Comparison of ENCODE assay signal across 17 cellular contexts in the genomic region with DNA sequence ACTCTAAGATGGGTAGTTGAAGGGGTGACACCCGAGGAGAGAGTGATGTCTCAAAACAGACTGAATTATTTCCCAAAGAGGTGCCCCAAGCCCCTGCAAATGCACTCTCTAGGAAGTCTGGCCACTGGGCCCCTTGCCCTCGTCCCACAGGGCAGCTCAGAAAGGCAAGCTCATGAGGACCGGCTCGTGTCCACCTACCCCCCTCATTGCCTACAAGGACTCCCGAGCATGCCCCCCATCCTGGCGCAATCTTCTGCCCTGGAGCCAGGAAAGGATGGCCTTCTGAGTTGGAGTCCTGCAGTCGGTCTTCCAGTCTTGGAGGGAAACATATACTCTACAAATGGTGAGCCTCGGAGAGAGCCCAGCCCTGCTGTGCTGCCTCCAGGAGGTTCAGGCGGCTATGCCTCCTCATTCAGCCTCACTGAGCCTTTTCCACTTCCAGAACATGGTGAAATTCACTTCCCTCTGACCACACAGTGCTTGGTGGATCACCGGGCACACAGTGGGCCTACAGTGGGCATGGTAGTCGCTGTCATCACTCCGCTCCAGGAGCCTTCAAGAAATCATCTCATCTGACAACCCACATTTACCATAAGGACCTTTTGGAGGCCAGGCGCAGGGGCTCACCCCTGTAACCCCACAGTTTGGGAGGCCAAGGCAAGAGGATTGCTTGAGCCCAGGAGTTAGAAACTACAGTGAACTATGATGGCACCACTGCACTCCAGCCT. TPM values are rescaled to one million over a fixed set of nuclear protein-coding genes. Genes with fewer than 3 reads are reported as not detected.
DNase-seq lines count a peak whose midpoint lies in the region; ATAC-seq and TF ChIP-seq lines count a peak whose summit lies in the region.
"Had no signal": no experiment of that assay in that cellular context is flagged by ENCODE, and none has a peak within 500 bp of the region (broad histone marks: within the 10 kb centered on the region; RNA-seq: fewer than 3 reads in every experiment).

No MANE protein-coding gene starts in this region.

- no peak overlapping the region for H3K27ac ChIP-seq in spleen

- no peak overlapping the region for H3K4me3 Mint-ChIP-seq in endothelial cell (ENCODE audit: unreplicated experiment)

- WGBS in spleen, 5 donors: 79 to 88% (median 82%) methylated on average over 12 to 13 of the region's 13 CpGs

- TF ChIP-seq POLR2A in spleen (IDR thresholded peaks at IDR 0.05): no peak

- no peak for ATAC-seq in HG03432 (IDR thresholded peaks at IDR 0.05; ENCODE audit: unreplicated experiment)
- ATAC-seq: Panc1 had no signal

- H3K4me3 ChIP-seq in spleen: no peak overlapping the region

- peaks cover 0 to 15% (median 2%) of the 10 kb centered on the region in 6 donors for H3K4me1 ChIP-seq in spleen
- H3K4me1 ChIP-seq: Caco-2 had no signal

- H3K36me3 ChIP-seq in spleen: no peaks in the 10 kb centered on the region

- H3K9me3 ChIP-seq in spleen: peaks cover 0 to 28% (median 26%) of the 10 kb centered on the region in 8 donors

- H3K9me3 Mint-ChIP-seq in endothelial cell (ENCODE audit: unreplicated experiment): peaks cover 4% of the 10 kb centered on the region

- H3K27me3 Mint-ChIP-seq in endothelial cell (ENCODE audit: unreplicated experiment): peaks cover 16% of the 10 kb centered on the region

- peak; percentile 1 for DNase-seq in activated gamma-delta T cell treated with Interleukin-2 at 50 U/mL for 16 hours
- DNase-seq in activated gamma-delta T cell (lab: John Stamatoyannopoulos, UW): no peak
- DNase-seq in HuH-7 (ENCODE audit: low spot score): peak; percentile 2
- DNase-seq in endothelial cell (ENCODE audit: low spot score): peak; percentile 2
- DNase-seq in spleen: peak; percentile 39
- DNase-seq in DMS153 treated with DMSO at 0.1 percent for 48 hours (lab: John Stamatoyannopoulos, UW; ENCODE audit: unreplicated experiment): no peak
- no peak for DNase-seq in NCI-H1694 treated with DMSO at 0.1 percent for 48 hours (lab: John Stamatoyannopoulos, UW)
- DNase-seq: AML-193, Caco-2, KBM-7, NCI-H1048, NCI-H146, NCI-H2081 treated with DMSO at 0.1 percent for 48 hours, NCI-H510A treated with DMSO at 0.1 percent for 48 hours had no signal

- peaks cover 0 to 69% (median 30%) of the 10 kb centered on the region in 7 donors for H3K27me3 ChIP-seq in spleen (replicated peaks in 1 of 7)

- intact Hi-C loops in spleen (cut with DNase I; ENCODE audit: low total_unique reads): no loop called here

- H3K27ac Mint-ChIP-seq in endothelial cell (ENCODE audit: unreplicated experiment): no peak overlapping the region

- TF ChIP-seq CTCF in endothelial cell (IDR thresholded peaks at IDR 0.05; ENCODE audit: unreplicated experiment): no peak
- TF ChIP-seq CTCF in spleen (IDR thresholded peaks at IDR 0.05 in 8 of 11, conservative IDR thresholded peaks at IDR 0.05 in 3 of 11): no peak

- H3K36me3 Mint-ChIP-seq in endothelial cell (ENCODE audit: low read depth, unreplicated experiment): no peaks in the 10 kb centered on the region

- no peaks in the 10 kb centered on the region for H3K4me1 Mint-ChIP-seq in endothelial cell (ENCODE audit: unreplicated experiment)

RNA-seq across cellular contexts. Expression of gene WNT3A, which starts 5.8 kb away (rescaled TPM):
- not detected for total RNA-seq in endothelial cell (ENCODE audit: unreplicated experiment)
- not detected for total RNA-seq in spleen
- polyA plus RNA-seq in spleen: not detected
- total RNA-seq: H4 had no signal

RNA-seq across cellular contexts. Expression of gene WNT9A, which starts 53.3 kb away (rescaled TPM):
- total RNA-seq in endothelial cell (ENCODE audit: unreplicated experiment) (1.0 TPM), spleen (1 to 10 TPM in 4 of 7 donors, under 1 TPM in 3; 0.37 to 3.6 (median 1.2) TPM)
- under 1 TPM; 0.08 to 0.70 (median 0.11) TPM for polyA plus RNA-seq in spleen

Comparison
In these comparisons a context has a peak if more than half of its experiments do, and no peak if none do; other contexts are left out.
1. DNase-seq: peak in activated gamma-delta T cell treated with Interleukin-2 at 50 U/mL for 16 hours (single experiment), HuH-7 (single experiment), endothelial cell (single experiment) and spleen (single experiment); none in activated gamma-delta T cell (single experiment), DMS153 treated with DMSO at 0.1 percent for 48 hours (single experiment) and NCI-H1694 treated with DMSO at 0.1 percent for 48 hours (single experiment).